34 cellular contexts compared by ENCODE assay signal in the genomic region with DNA sequence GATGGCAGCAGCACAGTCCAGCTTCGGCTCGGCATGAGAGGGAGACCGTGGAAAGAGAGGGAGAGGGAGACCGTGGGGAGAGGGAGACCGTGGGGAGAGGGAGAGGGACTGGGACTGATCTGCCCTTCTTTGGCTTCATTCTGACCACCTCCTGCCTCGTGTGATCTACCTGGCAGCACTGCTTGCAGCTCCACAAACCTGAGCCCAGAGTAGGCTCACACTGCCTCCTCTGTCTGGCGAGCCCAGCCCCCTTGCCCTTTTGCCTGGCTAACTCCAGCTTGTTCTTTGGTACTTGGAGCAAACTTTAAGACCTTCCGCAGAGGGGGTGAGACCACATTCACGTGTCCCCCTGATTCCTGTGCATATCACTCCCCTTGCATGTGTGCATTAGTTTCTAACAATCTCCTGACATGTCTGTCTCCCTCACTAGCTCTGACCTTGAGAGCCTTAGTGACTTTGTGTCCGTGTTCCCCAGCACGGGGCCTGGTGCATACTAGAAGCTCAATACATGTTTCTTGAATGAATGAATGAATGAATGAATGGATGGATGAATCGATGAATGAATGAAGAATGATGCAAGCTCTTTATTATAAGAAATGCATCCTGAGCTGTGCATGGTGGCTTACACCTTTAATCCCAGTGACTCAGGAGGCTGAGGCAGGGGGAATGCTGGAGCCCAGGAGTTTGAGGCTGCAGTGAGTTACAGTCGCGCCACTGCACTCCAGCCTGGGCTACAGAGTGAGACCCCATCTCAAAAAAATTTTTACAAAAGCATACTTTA. TPM values are rescaled to one million over a fixed set of nuclear protein-coding genes. Genes with fewer than 3 reads are reported as not detected.
DNase-seq lines count a peak whose midpoint lies in the region; ATAC-seq and TF ChIP-seq lines count a peak whose summit lies in the region.
"Had no signal": no experiment of that assay in that cellular context is flagged by ENCODE, and none has a peak within 500 bp of the region (broad histone marks: within the 10 kb centered on the region; RNA-seq: fewer than 3 reads in every experiment).

No MANE protein-coding gene starts in this region.

- H3K27me3 ChIP-seq in left ventricle myocardium inferior (ENCODE audit: low read depth), result no peaks in the 10 kb centered on the region
- no peaks in the 10 kb centered on the region for H3K27me3 ChIP-seq in right atrium auricular region
- H3K27me3 ChIP-seq: neutrophil, sigmoid colon had no signal

- no peak for TF ChIP-seq CTCF in left ventricle myocardium inferior (IDR thresholded peaks at IDR 0.05; ENCODE audit: borderline replicate concordance)
- no peak for TF ChIP-seq CTCF in right atrium auricular region (IDR thresholded peaks at IDR 0.05)
- TF ChIP-seq CTCF in endothelial cell (IDR thresholded peaks at IDR 0.05; ENCODE audit: unreplicated experiment), result no peak
- TF ChIP-seq CTCF in progenitor cell of endocrine pancreas (IDR thresholded peaks at IDR 0.05; ENCODE audit: unreplicated experiment), result no peak

- H3K9me3 Mint-ChIP-seq in endothelial cell (ENCODE audit: unreplicated experiment) (peaks cover 4% of the 10 kb centered on the region), progenitor cell of endocrine pancreas (ENCODE audit: low read depth) (peaks cover 4% of the 10 kb centered on the region)
- H3K9me3 Mint-ChIP-seq: activated naive CD8-positive, alpha-beta T cell treated with anti-CD3 and anti-CD28 coated beads, Interleukin-2, amount 10 ng/mL, durations not matched to agents 7 days and 5 days; activated T-cell treated with anti-CD3 and anti-CD28 coated beads, Interleukin-2, amount 50 U/mL, for 4 hours; CD4-positive, alpha-beta T cell; HFFc6; stimulated activated naive CD8-positive, alpha-beta T cell treated with anti-CD3 and anti-CD28 coated beads, Interleukin-15, amount 100 ng/mL, for 72 hours had no signal

- H3K36me3 Mint-ChIP-seq in endothelial cell (ENCODE audit: low read depth, unreplicated experiment) (peaks cover 16% of the 10 kb centered on the region), progenitor cell of endocrine pancreas (ENCODE audit: insufficient read depth) (peaks cover 5% of the 10 kb centered on the region)
- H3K36me3 Mint-ChIP-seq: activated CD8-positive, alpha-beta memory T cell treated with anti-CD3 and anti-CD28 coated beads, Interleukin-2, amount 10 ng/mL, durations not matched to agents 7 days and 5 days; activated naive CD8-positive, alpha-beta T cell treated with anti-CD3 and anti-CD28 coated beads, Interleukin-2, amount 10 ng/mL, durations not matched to agents 7 days and 5 days had no signal

- DNase-seq in left ventricle myocardium inferior (no peak), right atrium auricular region (ENCODE audit: low spot score) (no peak), endothelial cell (ENCODE audit: low spot score) (no peak), progenitor cell of endocrine pancreas (ENCODE audit: low spot score, unreplicated experiment) (no peak), SHP77 treated with DMSO at 0.1 percent for 48 hours (lab: John Stamatoyannopoulos, UW) (no peak)
- DNase-seq: activated CD4-positive, alpha-beta T cell treated with anti-CD3 and anti-CD28 coated beads, Interleukin-2, amount 50 U/mL, for 4 hours; activated CD8-positive, alpha-beta memory T cell treated with anti-CD3 and anti-CD28 coated beads, Interleukin-2, amount 10 ng/mL, durations not matched to agents 7 days and 5 days; activated gamma-delta T cell; activated naive CD8-positive, alpha-beta T cell treated with anti-CD3 and anti-CD28 coated beads, Interleukin-2, amount 10 ng/mL, durations not matched to agents 7 days and 5 days; activated T-cell treated with anti-CD3 and anti-CD28 coated beads, Interleukin-2, amount 50 U/mL, for 4 hours; AML-193; aorta; CD4-positive, alpha-beta T cell; HFFc6; hypothalamus; KBM-7; NCI-H1105; NCI-H187 treated with DMSO at 0.1 percent for 48 hours; NCI-H524 treated with DMSO at 0.1 percent for 48 hours; OCI-M1; sigmoid colon; stimulated activated CD4-positive, alpha-beta T cell treated with anti-CD3 and anti-CD28 coated beads, Interleukin-12 subunit alpha, Interleukin-12 subunit beta, amount 100 ng/mL, for 4 hours; stimulated activated CD4-positive, alpha-beta T cell treated with anti-CD3 and anti-CD28 coated beads, Interleukin-2, amount 100 ng/mL, for 48 hours; stimulated activated naive CD8-positive, alpha-beta T cell treated with anti-CD3 and anti-CD28 coated beads, Interleukin-15, amount 100 ng/mL, for 72 hours; T-helper 2 cell had no signal

- ATAC-seq in HG03108 (IDR thresholded peaks at IDR 0.05; ENCODE audit: unreplicated experiment), result no peak
- ATAC-seq: activated CD8-positive, alpha-beta memory T cell treated with anti-CD3 and anti-CD28 coated beads, Interleukin-2, amount 10 ng/mL, durations not matched to agents 7 days and 5 days; activated T-cell treated with anti-CD3 and anti-CD28 coated beads, Interleukin-2, amount 50 U/mL, for 4 hours; GM23338; stimulated activated naive CD8-positive, alpha-beta T cell treated with anti-CD3 and anti-CD28 coated beads, Interleukin-15, amount 100 ng/mL, for 72 hours had no signal

- H3K4me3 Mint-ChIP-seq in endothelial cell (ENCODE audit: unreplicated experiment) (peak overlapping the region; percentile 85), progenitor cell of endocrine pancreas (ENCODE audit: low read depth) (no peak overlapping the region)
- H3K4me3 Mint-ChIP-seq: activated CD8-positive, alpha-beta memory T cell treated with anti-CD3 and anti-CD28 coated beads, Interleukin-2, amount 10 ng/mL, durations not matched to agents 7 days and 5 days; activated naive CD8-positive, alpha-beta T cell treated with anti-CD3 and anti-CD28 coated beads, Interleukin-2, amount 10 ng/mL, durations not matched to agents 7 days and 5 days; activated T-cell treated with anti-CD3 and anti-CD28 coated beads, Interleukin-2, amount 50 U/mL, for 4 hours; CD4-positive, alpha-beta T cell; GM23338; HFFc6; stimulated activated naive CD8-positive, alpha-beta T cell treated with anti-CD3 and anti-CD28 coated beads, Interleukin-15, amount 100 ng/mL, for 72 hours had no signal

- H3K27ac Mint-ChIP-seq in endothelial cell (ENCODE audit: unreplicated experiment), result no peak overlapping the region
- peak overlapping the region; percentile 48 for H3K27ac Mint-ChIP-seq in progenitor cell of endocrine pancreas
- H3K27ac Mint-ChIP-seq: activated CD8-positive, alpha-beta memory T cell treated with anti-CD3 and anti-CD28 coated beads, Interleukin-2, amount 10 ng/mL, durations not matched to agents 7 days and 5 days; activated naive CD8-positive, alpha-beta T cell treated with anti-CD3 and anti-CD28 coated beads, Interleukin-2, amount 10 ng/mL, durations not matched to agents 7 days and 5 days; CD4-positive, alpha-beta T cell; GM23338; stimulated activated naive CD8-positive, alpha-beta T cell treated with anti-CD3 and anti-CD28 coated beads, Interleukin-15, amount 100 ng/mL, for 72 hours had no signal

- peak overlapping the region; percentile 2 for H3K27ac ChIP-seq in left ventricle myocardium inferior (replicated peaks)
- H3K27ac ChIP-seq in right atrium auricular region, result no peak overlapping the region
- H3K27ac ChIP-seq: neutrophil, sigmoid colon, thoracic aorta had no signal

- H3K27me3 Mint-ChIP-seq in endothelial cell (ENCODE audit: unreplicated experiment), result peaks cover 1% of the 10 kb centered on the region
- no peaks in the 10 kb centered on the region for H3K27me3 Mint-ChIP-seq in progenitor cell of endocrine pancreas
- H3K27me3 Mint-ChIP-seq: activated naive CD8-positive, alpha-beta T cell treated with anti-CD3 and anti-CD28 coated beads, Interleukin-2, amount 10 ng/mL, durations not matched to agents 7 days and 5 days; CD4-positive, alpha-beta T cell; stimulated activated naive CD8-positive, alpha-beta T cell treated with anti-CD3 and anti-CD28 coated beads, Interleukin-15, amount 100 ng/mL, for 72 hours had no signal

- H3K9me3 ChIP-seq in left ventricle myocardium inferior (replicated peaks) (no peaks in the 10 kb centered on the region), right atrium auricular region (no peaks in the 10 kb centered on the region)
- H3K9me3 ChIP-seq: neutrophil, sigmoid colon, thoracic aorta had no signal

- H3K4me1 Mint-ChIP-seq in endothelial cell (ENCODE audit: unreplicated experiment), result peaks cover 21% of the 10 kb centered on the region
- no peaks in the 10 kb centered on the region for H3K4me1 Mint-ChIP-seq in progenitor cell of endocrine pancreas (ENCODE audit: low read depth)
- H3K4me1 Mint-ChIP-seq: activated CD8-positive, alpha-beta memory T cell treated with anti-CD3 and anti-CD28 coated beads, Interleukin-2, amount 10 ng/mL, durations not matched to agents 7 days and 5 days; activated naive CD8-positive, alpha-beta T cell treated with anti-CD3 and anti-CD28 coated beads, Interleukin-2, amount 10 ng/mL, durations not matched to agents 7 days and 5 days had no signal

- no peaks in the 10 kb centered on the region for H3K36me3 ChIP-seq in left ventricle myocardium inferior
- H3K36me3 ChIP-seq in right atrium auricular region, result no peaks in the 10 kb centered on the region
- H3K36me3 ChIP-seq: sigmoid colon, thoracic aorta had no signal

- no peak overlapping the region for H3K4me3 ChIP-seq in left ventricle myocardium inferior
- no peak overlapping the region for H3K4me3 ChIP-seq in right atrium auricular region
- H3K4me3 ChIP-seq: GM23338, sigmoid colon, thoracic aorta had no signal

- intact Hi-C loops in left ventricle myocardium inferior (cut with micrococcal nuclease), result no loop called here

- H3K4me1 ChIP-seq in left ventricle myocardium inferior (peaks cover 30% of the 10 kb centered on the region), right atrium auricular region (peaks cover 0 to 19% of the 10 kb centered on the region in 2 donors)
- H3K4me1 ChIP-seq: sigmoid colon had no signal

RNA-seq across cellular contexts. Expression of a gene that starts 31.2 kb away (rescaled TPM):
- total RNA-seq in left ventricle myocardium inferior, result 17.1 TPM
- total RNA-seq in right atrium auricular region, result 10 to 100 TPM; 26.7 to 30.7 TPM
- total RNA-seq in endothelial cell (ENCODE audit: unreplicated experiment), result 78.0 TPM
- total RNA-seq in progenitor cell of endocrine pancreas, result 9.0 and 9.2 TPM in 2 replicates

RNA-seq across cellular contexts. Expression of a gene that starts 31.7 kb away (rescaled TPM):
- total RNA-seq in left ventricle myocardium inferior, result 42.7 TPM
- 10 to 100 TPM; 48.0 to 51.8 TPM for total RNA-seq in right atrium auricular region
- total RNA-seq in endothelial cell (ENCODE audit: unreplicated experiment), result 127 TPM
- total RNA-seq in progenitor cell of endocrine pancreas, result 80.6 and 82.1 TPM in 2 replicates

RNA-seq across cellular contexts. Expression of a gene that starts 42.7 kb away (rescaled TPM):
- total RNA-seq in left ventricle myocardium inferior, result 969 TPM
- total RNA-seq in right atrium auricular region, result 100 to 1,000 TPM in 1 of 2 donors, 10 to 100 TPM in 1; 25.7 to 204 TPM
- 0.33 TPM for total RNA-seq in endothelial cell (ENCODE audit: unreplicated experiment)
- total RNA-seq in progenitor cell of endocrine pancreas, result not detected in 2 replicates
- total RNA-seq: activated T-cell treated with anti-CD3 and anti-CD28 coated beads, Interleukin-2, amount 50 U/mL, for 4 hours; CD4-positive, alpha-beta T cell; GM23338; HT-29; mesenteric fat pad had no signal

RNA-seq across cellular contexts. Expression of a gene that starts 54.3 kb away (rescaled TPM):
- total RNA-seq in left ventricle myocardium inferior, result 47.1 TPM
- total RNA-seq in right atrium auricular region, result 10 to 100 TPM; 17.6 to 25.6 TPM
- 0.85 TPM for total RNA-seq in endothelial cell (ENCODE audit: unreplicated experiment)
- 10.5 and 11.9 TPM in 2 replicates for total RNA-seq in progenitor cell of endocrine pancreas
- total RNA-seq: activated CD8-positive, alpha-beta memory T cell treated with anti-CD3 and anti-CD28 coated beads, Interleukin-2, amount 10 ng/mL, durations not matched to agents 7 days and 5 days; activated naive CD8-positive, alpha-beta T cell treated with anti-CD3 and anti-CD28 coated beads, Interleukin-2, amount 10 ng/mL, durations not matched to agents 7 days and 5 days; activated T-cell treated with anti-CD3 and anti-CD28 coated beads, Interleukin-2, amount 50 U/mL, for 4 hours; CD4-positive, alpha-beta T cell; GM23338 had no signal

RNA-seq across cellular contexts. Expression of a gene that starts 59.6 kb away (rescaled TPM):
- total RNA-seq in left ventricle myocardium inferior (1.5 TPM), right atrium auricular region (under 1 TPM; 0.35 to 0.67 TPM), endothelial cell (ENCODE audit: unreplicated experiment) (not detected), progenitor cell of endocrine pancreas (0.91 and 0.96 TPM in 2 replicates)
- total RNA-seq: activated CD8-positive, alpha-beta memory T cell treated with anti-CD3 and anti-CD28 coated beads, Interleukin-2, amount 10 ng/mL, durations not matched to agents 7 days and 5 days; activated naive CD8-positive, alpha-beta T cell treated with anti-CD3 and anti-CD28 coated beads, Interleukin-2, amount 10 ng/mL, durations not matched to agents 7 days and 5 days; activated T-cell treated with anti-CD3 and anti-CD28 coated beads, Interleukin-2, amount 50 U/mL, for 4 hours; CD4-positive, alpha-beta T cell; endothelial cell of umbilical vein; fibroblast of lung; GM23338; HFFc6; HT-29; mesenteric fat pad; sigmoid colon; urinary bladder had no signal

Comparison
In these comparisons a context has a peak if more than half of its experiments do, and no peak if none do; other contexts are left out.
1. RNA of a gene that starts 42.7 kb away (total RNA-seq): 969 TPM in left ventricle myocardium inferior (single experiment) and 25.7 to 204 TPM in right atrium auricular region; 0.33 TPM in endothelial cell (single experiment) and not detected in progenitor cell of endocrine pancreas; every median in the first group is over 10 times any median in the second.